Comparison of ENCODE assay signal across 8 cellular contexts in genomic region chr4:165286619-165287340, GRCh38. TPM values are rescaled to one million over a fixed set of nuclear protein-coding genes. Genes with fewer than 3 reads are reported as not detected.
A peak's percentile ranks its signal among the peaks of the same experiment; 100 is the strongest.
DNase-seq lines count a peak whose midpoint lies in the region; ATAC-seq lines count a peak whose summit lies in the region.
"Not testable (repeated sequence)": the region's sequence is repeated elsewhere in the genome, so short reads cannot be mapped to it uniquely, and the experiment has no call there.

No MANE protein-coding gene starts in this region.

- H3K4me3 Mint-ChIP-seq in T-helper 17 cell: peak overlapping the region; percentile 63
- peak overlapping the region; percentile 14 for H3K4me3 Mint-ChIP-seq in activated naive CD8-positive, alpha-beta T cell treated with anti-CD3 and anti-CD28 coated beads for 36 hours
- not testable (repeated sequence) for H3K4me3 Mint-ChIP-seq in stimulated activated effector memory CD8-positive, alpha-beta T cell treated with anti-CD3 and anti-CD28 coated beads, Interleukin-12 subunit alpha, Interleukin-12 subunit beta, amount 100 ng/mL, for 72 hours

- H3K4me1 Mint-ChIP-seq in T-helper 17 cell: peaks cover 28% of the 10 kb centered on the region
- H3K4me1 Mint-ChIP-seq in activated naive CD8-positive, alpha-beta T cell treated with anti-CD3 and anti-CD28 coated beads for 36 hours: peaks cover 36% of the 10 kb centered on the region
- peaks cover 24% of the 10 kb centered on the region for H3K4me1 Mint-ChIP-seq in stimulated activated effector memory CD8-positive, alpha-beta T cell treated with anti-CD3 and anti-CD28 coated beads, Interleukin-12 subunit alpha, Interleukin-12 subunit beta, amount 100 ng/mL, for 72 hours

- not testable (repeated sequence) for H3K36me3 Mint-ChIP-seq in T-helper 17 cell (ENCODE audit: low read depth); stimulated activated effector memory CD8-positive, alpha-beta T cell treated with anti-CD3 and anti-CD28 coated beads, Interleukin-12 subunit alpha, Interleukin-12 subunit beta, amount 100 ng/mL, for 72 hours
- peaks cover 51% of the 10 kb centered on the region for H3K36me3 Mint-ChIP-seq in activated naive CD8-positive, alpha-beta T cell treated with anti-CD3 and anti-CD28 coated beads for 36 hours

- not testable (repeated sequence) for DNase-seq in T-helper 17 cell; activated naive CD8-positive, alpha-beta T cell treated with anti-CD3 and anti-CD28 coated beads for 36 hours; stimulated activated effector memory CD8-positive, alpha-beta T cell treated with anti-CD3 and anti-CD28 coated beads, Interleukin-12 subunit alpha, Interleukin-12 subunit beta, amount 100 ng/mL, for 72 hours (ENCODE audit: low spot score in 2 of 2)

- H3K27ac Mint-ChIP-seq in T-helper 17 cell: peak overlapping the region; percentile 77
- peak overlapping the region; percentile 71 for H3K27ac Mint-ChIP-seq in activated naive CD8-positive, alpha-beta T cell treated with anti-CD3 and anti-CD28 coated beads for 36 hours
- H3K27ac Mint-ChIP-seq in stimulated activated effector memory CD8-positive, alpha-beta T cell treated with anti-CD3 and anti-CD28 coated beads, Interleukin-12 subunit alpha, Interleukin-12 subunit beta, amount 100 ng/mL, for 72 hours: peak overlapping the region; percentile 48

- H3K27me3 Mint-ChIP-seq in T-helper 17 cell; activated naive CD8-positive, alpha-beta T cell treated with anti-CD3 and anti-CD28 coated beads for 36 hours: not testable (repeated sequence)

- ATAC-seq in GM18502 (IDR thresholded peaks at IDR 0.05; ENCODE audit: poor library complexity, unreplicated experiment): peak; percentile 78
- peak; percentile 74 for ATAC-seq in GM19372 (IDR thresholded peaks at IDR 0.05; ENCODE audit: low read depth, unreplicated experiment)
- peak; percentile 82 for ATAC-seq in GM21786 (IDR thresholded peaks at IDR 0.05; ENCODE audit: unreplicated experiment)
- ATAC-seq in HG03060 (IDR thresholded peaks at IDR 0.05; ENCODE audit: low read depth, unreplicated experiment): peak; percentile 79
- peak; percentile 69 for ATAC-seq in HG03558 (IDR thresholded peaks at IDR 0.05; ENCODE audit: extremely low read depth, unreplicated experiment)
- ATAC-seq in T-helper 17 cell: peak; percentile 50
- ATAC-seq in stimulated activated effector memory CD8-positive, alpha-beta T cell treated with anti-CD3 and anti-CD28 coated beads, Interleukin-12 subunit alpha, Interleukin-12 subunit beta, amount 100 ng/mL, for 72 hours: not testable (repeated sequence)

- H3K9me3 ChIP-seq in T-helper 17 cell (ENCODE audit: control insufficient read depth, low read length, poor library complexity, severe bottlenecking): not testable (repeated sequence)

- not testable (repeated sequence) for H3K9me3 Mint-ChIP-seq in activated naive CD8-positive, alpha-beta T cell treated with anti-CD3 and anti-CD28 coated beads for 36 hours; stimulated activated effector memory CD8-positive, alpha-beta T cell treated with anti-CD3 and anti-CD28 coated beads, Interleukin-12 subunit alpha, Interleukin-12 subunit beta, amount 100 ng/mL, for 72 hours

RNA-seq across cellular contexts. Expression of gene MSMO1, which starts 40.7 kb away (rescaled TPM):
- total RNA-seq in T-helper 17 cell: 10 to 100 TPM; 12.1 to 15.2 TPM
- 10 to 100 TPM; 29.2 to 30.0 TPM for total RNA-seq in activated naive CD8-positive, alpha-beta T cell treated with anti-CD3 and anti-CD28 coated beads for 36 hours
